ENCODE assay signal across 17 cellular contexts in genomic region chr7:139811106-139811505, GRCh38. TPM values are rescaled to one million over a fixed set of nuclear protein-coding genes. Genes with fewer than 3 reads are reported as not detected.
DNase-seq lines count a peak whose midpoint lies in the region; ATAC-seq, FAIRE-seq and TF ChIP-seq lines count a peak whose summit lies in the region.
"Had no signal": no experiment of that assay in that cellular context is flagged by ENCODE, and none has a peak within 500 bp of the region (broad histone marks: within the 10 kb centered on the region; RNA-seq: fewer than 3 reads in every experiment).

No MANE protein-coding gene starts in this region.

- FAIRE-seq in HepG2 (lab: Jason Lieb, UNC), result no peak

- intact Hi-C loops in HepG2 (cut with micrococcal nuclease; ENCODE audit: unreplicated experiment), result no loop called here

- TF ChIP-seq CTCF in foreskin fibroblast (IDR thresholded peaks at IDR 0.05; ENCODE audit: low read depth, low read length) (no peak), HepG2 (CRISPR knock-in tag; IDR thresholded peaks at IDR 0.05) (no peak), BE2C (IDR thresholded peaks at IDR 0.05; ENCODE audit: low read depth, low read length) (no peak)

- peaks cover 26% of the 10 kb centered on the region for H3K4me1 ChIP-seq in BLaER1
- peaks cover 15% of the 10 kb centered on the region for H3K4me1 ChIP-seq in HepG2 (ENCODE audit: insufficient read depth, low read length)
- H3K4me1 ChIP-seq in BE2C, result no peaks in the 10 kb centered on the region

- peak overlapping the region; percentile 51 for H3K4me2 ChIP-seq in BLaER1
- no peak overlapping the region for H3K4me2 ChIP-seq in HepG2 (ENCODE audit: low read depth, low read length)

- H2AFZ ChIP-seq in HepG2 (ENCODE audit: low read length), result no peak overlapping the region

- H3K9me3 ChIP-seq in BLaER1, result peaks cover 13% of the 10 kb centered on the region; the same call in 1 of the 2 replicates
- H3K9me3 ChIP-seq in HepG2 (ENCODE audit: low read length), result no peaks in the 10 kb centered on the region
- H3K9me3 ChIP-seq in BE2C, result no peaks in the 10 kb centered on the region

- no peaks in the 10 kb centered on the region for H4K20me1 ChIP-seq in BLaER1
- no peaks in the 10 kb centered on the region; the same call in 1 of the 2 replicates for H4K20me1 ChIP-seq in HepG2 (ENCODE audit: insufficient read depth, low read length)

- no peaks in the 10 kb centered on the region for H3K79me2 ChIP-seq in HepG2 (ENCODE audit: insufficient read depth, low read length)

- in situ Hi-C loops in HepG2 (cut with HindIII; ENCODE audit: extremely low pct_ligation_motif_present, low pct_unique_long_range_greater_than_20kb), result no loop called here

- H3K27ac ChIP-seq in BLaER1, result peak overlapping the region; percentile 50
- no peak overlapping the region for H3K27ac ChIP-seq in HepG2 (ENCODE audit: extremely low read length, insufficient read depth, low read length)
- H3K27ac ChIP-seq: skin epidermis had no signal

- no peak for TF ChIP-seq RAD21 in HepG2 (CRISPR knock-in tag; IDR thresholded peaks at IDR 0.05)

- TF ChIP-seq POLR2A in HepG2 (IDR thresholded peaks at IDR 0.05; ENCODE audit: insufficient read depth in 1 of 2, low read depth in 2 of 2, low read length in 2 of 2), result no peak

- no peak overlapping the region for H3K9ac ChIP-seq in BLaER1
- H3K9ac ChIP-seq in HepG2 (ENCODE audit: insufficient read depth, low read depth, low read length), result no peak overlapping the region

- peak; percentile 11 for DNase-seq in Daoy (ENCODE audit: low read depth)
- DNase-seq in MV-4-11 (lab: John Stamatoyannopoulos, UW), result peak; percentile 82
- peak; percentile 47 to 67 for DNase-seq in foreskin fibroblast
- DNase-seq in HepG2 (ENCODE audit: low spot score), result no peak
- DNase-seq in BE2C, result no peak
- DNase-seq: activated CD4-positive, alpha-beta T cell treated with anti-CD3 and anti-CD28 coated beads for 1 hour; activated naive CD8-positive, alpha-beta T cell treated with anti-CD3 and anti-CD28 coated beads, Interleukin-2, amount 10 ng/mL, durations not matched to agents 7 days and 5 days; C1 segment of cervical spinal cord; DMS 273 treated with DMSO at 0.1 percent for 48 hours; H7; naive B cell; NCI-H1694; SHP77 treated with DMSO at 0.1 percent for 48 hours had no signal

- TF ChIP-seq EP300 in HepG2 (IDR thresholded peaks at IDR 0.05; ENCODE audit: low read depth in 2 of 2, low read length in 2 of 2) (no peak), HepG2 (CRISPR knock-in tag; IDR thresholded peaks at IDR 0.05; ENCODE audit: borderline replicate concordance) (no peak)

- BruUV-seq in HepG2 (replicated peaks; lab: Mats Ljungman, UMichigan), result no TSS peak

- POLR2A ChIA-PET in HepG2 (lab: Yijun Ruan, JAX), result no interaction called here

- no peaks in the 10 kb centered on the region for H3K36me3 ChIP-seq in BLaER1
- H3K36me3 ChIP-seq in HepG2 (replicated peaks in 1 of 2; ENCODE audit: control insufficient read depth in 1 of 2, insufficient read depth in 2 of 2, low read length in 2 of 2), result no peaks in the 10 kb centered on the region
- no peaks in the 10 kb centered on the region for H3K36me3 ChIP-seq in BE2C

- H3K4me3 ChIP-seq in BLaER1 (no peak overlapping the region), foreskin fibroblast (ENCODE audit: low read depth in 1 of 2, low read length in 2 of 2) (no peak overlapping the region), HepG2 (replicated peaks in 1 of 3; ENCODE audit: insufficient read depth in 1 of 3, low read depth in 2 of 3, low read length in 3 of 3) (no peak overlapping the region), BE2C (ENCODE audit: low read depth, low read length) (no peak overlapping the region)
- H3K4me3 ChIP-seq: lung, skin epidermis had no signal

- WGBS in HepG2 (ENCODE audit: low lambda C conversion rate), result 0% methylated on average over 1 of the region's 1 CpG

- no peaks in the 10 kb centered on the region for H3K27me3 ChIP-seq in BLaER1
- no peaks in the 10 kb centered on the region for H3K27me3 ChIP-seq in HepG2 (ENCODE audit: control insufficient read depth in 1 of 2, insufficient read depth in 2 of 2, low read length in 2 of 2)
- H3K27me3 ChIP-seq in BE2C, result no peaks in the 10 kb centered on the region

- CTCF ChIA-PET in HepG2 (lab: Yijun Ruan, JAX; ENCODE audit: low intra/inter-chr PET ratio, low total read pairs), result no interaction called here

- ATAC-seq in GM19397 (IDR thresholded peaks at IDR 0.05; ENCODE audit: unreplicated experiment) (no peak), HepG2 (no peak)

RNA-seq across cellular contexts. Expression of gene TBXAS1, which starts 18.0 kb away (rescaled TPM):
- 4.5 and 6.3 TPM in 2 replicates for total RNA-seq in Daoy (2014; rRNA removed; shearing (Covaris generic))
- total RNA-seq in HepG2 (2016; rRNA removed; fragmentation: Illumina TruSeq; extraction: Trizol), result 4.0 and 6.1 TPM in 2 replicates
- 6.2 and 7.7 TPM in 2 replicates for total RNA-seq in HepG2 (2016; cell fraction: cytosol; rRNA removed; fragmentation: Illumina TruSeq; extraction: Trizol; ENCODE audit: low read depth)
- total RNA-seq in HepG2 (2016; cell fraction: insoluble cytoplasmic fraction; rRNA removed; fragmentation: Illumina TruSeq; extraction: Trizol), result 4.0 and 4.2 TPM in 2 replicates
- 6.2 and 7.7 TPM in 2 replicates for total RNA-seq in HepG2 (2016; cell fraction: membrane; rRNA removed; fragmentation: Illumina TruSeq; extraction: Trizol)
- 5.0 and 7.0 TPM in 2 replicates for total RNA-seq in HepG2 (2016; cell fraction: nucleus; rRNA removed; fragmentation: Illumina TruSeq; extraction: Trizol)
- polyA plus RNA-seq in HepG2 (2011; rRNA removed), result 4.9 and 6.6 TPM in 2 replicates
- 4.4 and 4.6 TPM in 2 replicates for polyA plus RNA-seq in HepG2 (2011; cell fraction: cytosol; rRNA removed)
- polyA plus RNA-seq in HepG2 (2011; cell fraction: nucleus; rRNA removed), result 5.3 and 6.9 TPM in 2 replicates
- polyA plus RNA-seq in HepG2 (2012), result 2.7 and 3.4 TPM in 2 replicates
- polyA plus RNA-seq in HepG2 (2016; cell fraction: cytosol; fragmentation: Illumina TruSeq; extraction: Trizol; ENCODE audit: low read depth), result 5.8 and 8.1 TPM in 2 replicates
- polyA plus RNA-seq in HepG2 (2016; cell fraction: insoluble cytoplasmic fraction; fragmentation: Illumina TruSeq; extraction: Trizol; ENCODE audit: low read depth), result 3.9 and 4.1 TPM in 2 replicates
- 5.9 and 6.2 TPM in 2 replicates for polyA plus RNA-seq in HepG2 (2016; cell fraction: membrane; fragmentation: Illumina TruSeq; extraction: Trizol; ENCODE audit: low read depth)
- polyA plus RNA-seq in HepG2 (2016; cell fraction: nucleus; fragmentation: Illumina TruSeq; extraction: Trizol; ENCODE audit: insufficient read depth, low read depth), result 3.4 and 12.1 TPM in 2 replicates
- 0.23 and 7.4 TPM in 2 replicates for polyA minus RNA-seq in HepG2 (2011; rRNA and poly(A)+ RNA removed; ENCODE audit: low replicate concordance)
- polyA minus RNA-seq in HepG2 (2011; cell fraction: cytosol; rRNA and poly(A)+ RNA removed), result 1.5 and 3.0 TPM in 2 replicates
- polyA minus RNA-seq in HepG2 (2011; cell fraction: nucleus; rRNA and poly(A)+ RNA removed), result 6.3 and 9.0 TPM in 2 replicates
- polyA plus RNA-seq in BE2C (2012; ENCODE audit: insufficient read depth, insufficient read length, low read depth), result 0.52 TPM

RNA-seq across cellular contexts. Expression of gene HIPK2, which starts 33.3 kb away (rescaled TPM):
- total RNA-seq in Daoy (2014; rRNA removed; shearing (Covaris generic)), result 10.4 and 12.2 TPM in 2 replicates
- total RNA-seq in HepG2 (2016; rRNA removed; fragmentation: Illumina TruSeq; extraction: Trizol), result 14.4 and 25.9 TPM in 2 replicates
- 38.1 and 38.4 TPM in 2 replicates for total RNA-seq in HepG2 (2016; cell fraction: cytosol; rRNA removed; fragmentation: Illumina TruSeq; extraction: Trizol; ENCODE audit: low read depth)
- total RNA-seq in HepG2 (2016; cell fraction: insoluble cytoplasmic fraction; rRNA removed; fragmentation: Illumina TruSeq; extraction: Trizol), result 13.8 and 20.2 TPM in 2 replicates
- 26.7 and 27.9 TPM in 2 replicates for total RNA-seq in HepG2 (2016; cell fraction: membrane; rRNA removed; fragmentation: Illumina TruSeq; extraction: Trizol)
- 19.7 and 24.5 TPM in 2 replicates for total RNA-seq in HepG2 (2016; cell fraction: nucleus; rRNA removed; fragmentation: Illumina TruSeq; extraction: Trizol)
- polyA plus RNA-seq in HepG2 (2011; rRNA removed), result 17.0 and 20.2 TPM in 2 replicates
- 11.5 and 11.7 TPM in 2 replicates for polyA plus RNA-seq in HepG2 (2011; cell fraction: cytosol; rRNA removed)
- 34.6 and 39.9 TPM in 2 replicates for polyA plus RNA-seq in HepG2 (2011; cell fraction: nucleus; rRNA removed)
- 18.0 and 18.2 TPM in 2 replicates for polyA plus RNA-seq in HepG2 (2012)
- 2.4 and 2.9 TPM in 2 replicates for polyA plus RNA-seq in HepG2 (2016; cell fraction: cytosol; fragmentation: Illumina TruSeq; extraction: Trizol; ENCODE audit: low read depth)
- polyA plus RNA-seq in HepG2 (2016; cell fraction: insoluble cytoplasmic fraction; fragmentation: Illumina TruSeq; extraction: Trizol; ENCODE audit: low read depth), result 15.0 and 20.1 TPM in 2 replicates
- polyA plus RNA-seq in HepG2 (2016; cell fraction: membrane; fragmentation: Illumina TruSeq; extraction: Trizol; ENCODE audit: low read depth), result 5.5 and 6.5 TPM in 2 replicates
- polyA plus RNA-seq in HepG2 (2016; cell fraction: nucleus; fragmentation: Illumina TruSeq; extraction: Trizol; ENCODE audit: insufficient read depth, low read depth), result 17.7 and 18.3 TPM in 2 replicates
- 10.5 and 48.8 TPM in 2 replicates for polyA minus RNA-seq in HepG2 (2011; rRNA and poly(A)+ RNA removed; ENCODE audit: low replicate concordance)
- 29.2 and 34.4 TPM in 2 replicates for polyA minus RNA-seq in HepG2 (2011; cell fraction: cytosol; rRNA and poly(A)+ RNA removed)
- 29.6 and 32.6 TPM in 2 replicates for polyA minus RNA-seq in HepG2 (2011; cell fraction: nucleus; rRNA and poly(A)+ RNA removed)
- 5.3 TPM for polyA plus RNA-seq in BE2C (2012; ENCODE audit: insufficient read depth, insufficient read length, low read depth)

Comparison
In these comparisons a context has a peak if more than half of its experiments do, and no peak if none do; other contexts are left out.
1. DNase-seq: peak in Daoy (single experiment), MV-4-11 (single experiment) and foreskin fibroblast (2 of 2); none in HepG2 (single experiment) and BE2C (single experiment).